In genomic region chr13:42377640-42378382, GRCh38 we compare ENCODE assay signal across 1 cellular context.
TF ChIP-seq lines count a peak whose summit lies in the region.

No MANE protein-coding gene starts in this region.

TF ChIP-seq in GM12878, 131 proteins besides CTCF, POLR2A, EP300 and RAD21 (continued from another document and continues in another):
- peak; percentile 99 for TF ChIP-seq BCL11A (IDR thresholded peaks at IDR 0.05; ENCODE audit: low read depth, low read length)
- peak; percentile 88 for TF ChIP-seq GATAD2B (conservative IDR thresholded peaks at IDR 0.05; ENCODE audit: low read depth)
- no peak for TF ChIP-seq USF2 (IDR thresholded peaks at IDR 0.05; ENCODE audit: borderline replicate concordance, low read depth, low read length)
- 0 out of 2 replicates have a peak, but pooled peaks have one; percentile 28 for TF ChIP-seq NR2C1 (IDR thresholded peaks at IDR 0.05)
- no peak for TF ChIP-seq ZSCAN29 (IDR thresholded peaks at IDR 0.05)
- TF ChIP-seq BACH1 (IDR thresholded peaks at IDR 0.05; ENCODE audit: borderline replicate concordance): peak; percentile 96
- TF ChIP-seq ZNF622 (IDR thresholded peaks at IDR 0.05): no peak
- TF ChIP-seq RCOR1 (conservative IDR thresholded peaks at IDR 0.05; ENCODE audit: low read depth, low read length): no peak; the same call in 1 of the 2 replicates
- peak; percentile 9; the same call in 1 of the 2 replicates for TF ChIP-seq TAF1 (IDR thresholded peaks at IDR 0.05; ENCODE audit: borderline replicate concordance, low read depth, low read length)
- peak; percentile 98 for TF ChIP-seq TCF12 (IDR thresholded peaks at IDR 0.05; ENCODE audit: low read depth, low read length)
- peak; percentile 99 for TF ChIP-seq CBFB (IDR thresholded peaks at IDR 0.05; ENCODE audit: low read depth)
- TF ChIP-seq BCLAF1 (IDR thresholded peaks at IDR 0.05): no peak
- no peak for TF ChIP-seq NR2C2 (IDR thresholded peaks at IDR 0.05; ENCODE audit: borderline replicate concordance, control insufficient read depth, insufficient read length, low read depth)
- peak; percentile 66; the same call in 1 of the 2 replicates for TF ChIP-seq ZNF207 (IDR thresholded peaks at IDR 0.05; ENCODE audit: borderline replicate concordance)
- peak; percentile 95 for TF ChIP-seq NBN (IDR thresholded peaks at IDR 0.05)
- peak; percentile 93 for TF ChIP-seq CREB1 (IDR thresholded peaks at IDR 0.05; ENCODE audit: low read depth)
- no peak for TF ChIP-seq ATF3 (IDR thresholded peaks at IDR 0.05; ENCODE audit: borderline replicate concordance, extremely low read depth, low read depth, low read length)
- peak; percentile 82 for TF ChIP-seq ASH2L (IDR thresholded peaks at IDR 0.05; ENCODE audit: borderline replicate concordance, low read depth)
- TF ChIP-seq SREBF1 (IDR thresholded peaks at IDR 0.05; ENCODE audit: low read length): no peak
- TF ChIP-seq SP1 (IDR thresholded peaks at IDR 0.05; ENCODE audit: low read depth, low read length): peak; percentile 88
- peak; percentile 92 for TF ChIP-seq MLLT1 (IDR thresholded peaks at IDR 0.05)
- TF ChIP-seq ZZZ3 (IDR thresholded peaks at IDR 0.05; ENCODE audit: control insufficient read depth, insufficient read length, low read depth): no peak
- peak; percentile 93 for TF ChIP-seq NR2F1 (conservative IDR thresholded peaks at IDR 0.05)
- 0 out of 2 replicates have a peak, but pooled peaks have one; percentile 25 for TF ChIP-seq ZNF592 (IDR thresholded peaks at IDR 0.05)
- TF ChIP-seq MEF2A (IDR thresholded peaks at IDR 0.05; ENCODE audit: insufficient read depth, low read depth, low read length): peak; percentile 99
- peak; percentile 78; the same call in 1 of the 2 replicates for TF ChIP-seq ZNF217 (IDR thresholded peaks at IDR 0.05)
- peak; percentile 97 for TF ChIP-seq CREM (IDR thresholded peaks at IDR 0.05; ENCODE audit: low read depth)
- TF ChIP-seq BRCA1 (IDR thresholded peaks at IDR 0.05; ENCODE audit: low read depth, low read length): no peak
- no peak for TF ChIP-seq USF1 (IDR thresholded peaks at IDR 0.05; ENCODE audit: borderline replicate concordance, extremely low read length, insufficient read depth, low read depth, low read length)
- TF ChIP-seq REST (IDR thresholded peaks at IDR 0.05; ENCODE audit: low read depth, low read length): no peak
- TF ChIP-seq SMAD5 (IDR thresholded peaks at IDR 0.05; ENCODE audit: low read depth): no peak
- peak; percentile 58 for TF ChIP-seq TCF7 (IDR thresholded peaks at IDR 0.05; ENCODE audit: borderline replicate concordance)
- peak; percentile 100 for TF ChIP-seq RELB (IDR thresholded peaks at IDR 0.05; ENCODE audit: low read depth)
- peak; percentile 52 for TF ChIP-seq RAD51 (IDR thresholded peaks at IDR 0.05)
- no peak for TF ChIP-seq KAT2A (conservative IDR thresholded peaks at IDR 0.05; ENCODE audit: control insufficient read depth, low read depth, low read length)
- TF ChIP-seq E2F8 (IDR thresholded peaks at IDR 0.05; ENCODE audit: low read depth, partially characterized antibody): peak; percentile 48
- peak; percentile 98 for TF ChIP-seq TCF3 (IDR thresholded peaks at IDR 0.05; ENCODE audit: borderline replicate concordance, insufficient read depth, low read depth, low read length)
- TF ChIP-seq GABPA (IDR thresholded peaks at IDR 0.05; ENCODE audit: low read depth): peak; percentile 83
- peak; percentile 85 for TF ChIP-seq ZNF24 (IDR thresholded peaks at IDR 0.05)
- no peak for TF ChIP-seq CHD1 (IDR thresholded peaks at IDR 0.05; ENCODE audit: low read depth, low read length)
- TF ChIP-seq SREBF2 (IDR thresholded peaks at IDR 0.05; ENCODE audit: low read length): no peak
- peak; percentile 82 for TF ChIP-seq PKNOX1 (IDR thresholded peaks at IDR 0.05)
